ENCODE assay signal across 1 cellular context in genomic region chr9:35072461-35073275, GRCh38.
TF ChIP-seq lines count a peak whose summit lies in the region.

Gene VCP (minus strand): TSS chr9:35072625. CDS start chr9:35072353, 272 bp downstream.

TF ChIP-seq in IMR-90, 13 proteins besides CTCF, POLR2A, EP300 and RAD21 (continued from another document):
- TF ChIP-seq RFX5 (IDR thresholded peaks at IDR 0.05; ENCODE audit: low read depth, low read length) = peak; percentile 99
